Comparison of ENCODE assay signal across 23 cellular contexts in the genomic region with DNA sequence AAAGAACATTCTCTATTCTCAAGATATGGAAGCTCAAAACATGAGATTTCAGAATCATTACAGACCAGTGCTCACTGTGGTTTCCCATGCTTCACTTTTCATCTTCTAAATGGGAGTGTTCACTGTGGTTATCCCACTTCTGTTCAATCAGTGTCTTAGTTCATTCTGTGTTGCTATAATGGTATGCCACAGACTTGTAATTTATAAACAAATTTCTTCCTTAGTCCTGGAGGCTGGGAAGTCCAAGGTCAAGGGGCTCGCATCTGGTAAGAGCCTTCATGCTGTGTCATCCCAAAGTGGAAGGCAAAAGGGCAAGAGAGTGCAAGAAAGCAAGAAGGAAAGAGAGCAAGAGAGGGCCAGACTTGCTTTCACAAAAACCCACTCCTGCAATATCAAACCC.
DNase-seq lines count a peak whose midpoint lies in the region; ATAC-seq and TF ChIP-seq lines count a peak whose summit lies in the region.
"Had no signal": no experiment of that assay in that cellular context is flagged by ENCODE, and none has a peak within 500 bp of the region (broad histone marks: within the 10 kb centered on the region; RNA-seq: fewer than 3 reads in every experiment).

No MANE protein-coding gene starts in this region.

- H3K4me1 ChIP-seq in fibroblast of lung (ENCODE audit: control insufficient read depth, extremely low read depth, insufficient read depth, low read length), result peaks cover 15% of the 10 kb centered on the region
- H3K4me1 ChIP-seq: HAP-1 had no signal

- H2AFZ ChIP-seq in fibroblast of lung (ENCODE audit: low read length), result no peak overlapping the region

- no peak for TF ChIP-seq CTCF in fibroblast of lung (conservative IDR thresholded peaks at IDR 0.05 in 1 of 2, IDR thresholded peaks at IDR 0.05 in 1 of 2; ENCODE audit: low read depth in 1 of 2, low read length in 2 of 2)

- H3K79me2 ChIP-seq in fibroblast of lung (ENCODE audit: control insufficient read depth, insufficient read depth, low read length), result no peaks in the 10 kb centered on the region

- H3K4me2 ChIP-seq in fibroblast of lung (ENCODE audit: extremely low read depth, insufficient read depth, low read length), result peak overlapping the region; percentile 37
- H3K4me2 ChIP-seq: KMS-11 had no signal

- H3K27ac ChIP-seq in fibroblast of lung (ENCODE audit: insufficient read depth, low read length), result peak overlapping the region; percentile 34
- H3K27ac ChIP-seq: epithelial cell of prostate, KMS-11 had no signal

- DNase-seq in EH (ENCODE audit: low read depth), result peak; percentile 58
- DNase-seq in M059J (ENCODE audit: low read depth), result peak; percentile 89
- DNase-seq in fibroblast of lung (ENCODE audit: low read depth in 2 of 2), result peak; percentile 81 to 94
- DNase-seq in pulmonary artery endothelial cell (ENCODE audit: low read depth, low spot score), result peak; percentile 10
- DNase-seq in left cardiac atrium, result no peak
- DNase-seq: activated CD4-positive, CD25-positive, alpha-beta regulatory T cell treated with anti-CD3 and anti-CD28 coated beads, Interleukin-2, amount 50 U/mL, for 72 hours; activated naive CD4-positive, alpha-beta T cell treated with Interleukin-2 at 50 U/mL for 16 hours; activated T-cell treated with anti-CD3 and anti-CD28 coated beads, Interleukin-2, amount 50 U/mL, for 24 hours; amygdala; CD8-positive, alpha-beta T cell; central memory CD4-positive, alpha-beta T cell; kidney; naive B cell; NCI-H1105 treated with DMSO at 0.1 percent for 48 hours; NCI-H2029 treated with DMSO at 0.1 percent for 48 hours; NCI-H345; SHP77; SW 1271 had no signal

- no peak overlapping the region for H3K4me3 ChIP-seq in fibroblast of lung (replicated peaks in 1 of 4; ENCODE audit: control extremely low read depth in 1 of 4, insufficient read depth in 1 of 4, low read depth in 3 of 4, low read length in 4 of 4)
- H3K4me3 ChIP-seq: HAP-1 had no signal

- intact Hi-C loops in left cardiac atrium (cut with DNase I), result no loop called here

- no peaks in the 10 kb centered on the region for H3K36me3 ChIP-seq in fibroblast of lung (ENCODE audit: control insufficient read depth, insufficient read depth, low read length)
- H3K36me3 ChIP-seq: HAP-1 had no signal

- H4K20me1 ChIP-seq in fibroblast of lung (ENCODE audit: control insufficient read depth, extremely low read depth, insufficient read depth, low read length), result no peaks in the 10 kb centered on the region

- ATAC-seq in left cardiac atrium, result no peak
- ATAC-seq in HG03571 (IDR thresholded peaks at IDR 0.05; ENCODE audit: unreplicated experiment), result no peak
- no peak for ATAC-seq in GM21717 (IDR thresholded peaks at IDR 0.05; ENCODE audit: unreplicated experiment)
- ATAC-seq: CD8-positive, alpha-beta T cell had no signal

- H3K9ac ChIP-seq in fibroblast of lung (ENCODE audit: insufficient read depth, low read length), result no peak overlapping the region
- H3K9ac ChIP-seq: KMS-11 had no signal

- H3K27me3 ChIP-seq in fibroblast of lung (ENCODE audit: control insufficient read depth, insufficient read depth, low read length), result no peaks in the 10 kb centered on the region

- H3K9me3 ChIP-seq in fibroblast of lung (ENCODE audit: control insufficient read depth, insufficient read depth, low read depth, low read length), result no peaks in the 10 kb centered on the region
- H3K9me3 ChIP-seq: HAP-1 had no signal
